17 cellular contexts compared by ENCODE assay signal in the genomic region with DNA sequence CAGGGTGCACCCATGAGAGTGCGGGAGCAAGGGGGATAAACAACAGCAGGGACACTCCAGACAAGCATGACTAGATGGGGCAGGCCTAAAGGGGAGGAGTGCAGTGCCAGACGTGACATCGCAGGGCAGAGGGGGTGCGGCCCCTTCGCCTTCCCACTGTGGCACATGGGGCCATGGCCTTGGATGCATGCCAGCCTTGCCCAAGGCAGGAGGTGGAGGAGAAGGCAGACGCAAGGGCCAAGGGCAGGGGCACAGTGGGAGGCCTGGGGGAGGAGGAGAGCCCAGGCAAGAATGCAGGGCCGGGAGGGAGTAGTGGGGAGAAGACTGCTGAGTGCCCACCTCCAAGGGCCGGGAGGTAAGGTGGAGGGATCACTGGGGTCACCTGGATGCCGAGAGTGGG. TPM values are rescaled to one million over a fixed set of nuclear protein-coding genes. Genes with fewer than 3 reads are reported as not detected.
DNase-seq lines count a peak whose midpoint lies in the region; TF ChIP-seq lines count a peak whose summit lies in the region.
"Had no signal": no experiment of that assay in that cellular context is flagged by ENCODE, and none has a peak within 500 bp of the region (broad histone marks: within the 10 kb centered on the region; RNA-seq: fewer than 3 reads in every experiment).

No MANE protein-coding gene starts in this region.

- TF ChIP-seq CTCF in MCF 10A (IDR thresholded peaks at IDR 0.05; ENCODE audit: unreplicated experiment) = no peak
- no peak for TF ChIP-seq CTCF in mammary epithelial cell (conservative IDR thresholded peaks at IDR 0.05 in 1 of 2, IDR thresholded peaks at IDR 0.05 in 1 of 2; ENCODE audit: extremely low read depth in 1 of 2, insufficient read depth in 1 of 2, low read depth in 1 of 2, low read length in 2 of 2)
- no peak for TF ChIP-seq CTCF in adrenal gland (IDR thresholded peaks at IDR 0.05)
- no peak for TF ChIP-seq CTCF in RWPE1 (conservative IDR thresholded peaks at IDR 0.05; ENCODE audit: low read depth)

- no peaks in the 10 kb centered on the region for H3K4me1 Mint-ChIP-seq in MCF 10A (ENCODE audit: insufficient read depth, unreplicated experiment)
- H3K4me1 Mint-ChIP-seq: CD14-positive monocyte had no signal

- H4K20me1 ChIP-seq in mammary epithelial cell (ENCODE audit: insufficient read depth, low read length) = no peaks in the 10 kb centered on the region

- no peaks in the 10 kb centered on the region for H3K9me3 Mint-ChIP-seq in MCF 10A (ENCODE audit: unreplicated experiment)
- H3K9me3 Mint-ChIP-seq: CD14-positive monocyte; CD8-positive, alpha-beta T cell had no signal

- H3K27ac Mint-ChIP-seq in MCF 10A (ENCODE audit: low read depth, unreplicated experiment) = peak overlapping the region; percentile 11
- H3K27ac Mint-ChIP-seq: CD8-positive, alpha-beta T cell had no signal

- no peak overlapping the region for H2BK12ac ChIP-seq in neuronal stem cell (ENCODE audit: low read length)

- H2AFZ ChIP-seq in mammary epithelial cell (ENCODE audit: low read depth, low read length) = no peak overlapping the region
- H2AFZ ChIP-seq in neuronal stem cell (ENCODE audit: low read length) = no peak overlapping the region
- H2AFZ ChIP-seq: GM23248 had no signal

- H3K4me3 Mint-ChIP-seq in MCF 10A (ENCODE audit: unreplicated experiment) = no peak overlapping the region
- H3K4me3 Mint-ChIP-seq: CD14-positive monocyte; CD8-positive, alpha-beta T cell had no signal

- H3K36me3 ChIP-seq in mammary epithelial cell (ENCODE audit: insufficient read depth, low read length) (no peaks in the 10 kb centered on the region), adrenal gland (replicated peaks in 1 of 2) (no peaks in the 10 kb centered on the region), neuronal stem cell (replicated peaks in 1 of 2; ENCODE audit: control insufficient read depth in 2 of 2, insufficient read depth in 2 of 2, low read length in 2 of 2) (no peaks in the 10 kb centered on the region)
- H3K36me3 ChIP-seq in effector memory CD4-positive, alpha-beta T cell (ENCODE audit: control insufficient read depth, insufficient read depth, low read length) = no peaks in the 10 kb centered on the region

- intact Hi-C loops in MCF 10A (cut with micrococcal nuclease) (no loop called here), mammary epithelial cell (cut with micrococcal nuclease) (no loop called here), adrenal gland (cut with DNase I) (no loop called here)

- H3K23ac ChIP-seq in neuronal stem cell (ENCODE audit: low read depth, low read length, poor library complexity) = no peak overlapping the region

- H3K4me3 ChIP-seq in mammary epithelial cell (replicated peaks in 1 of 3; ENCODE audit: insufficient read depth in 1 of 3, low read depth in 2 of 3, low read length in 3 of 3) (no peak overlapping the region), adrenal gland (no peak overlapping the region), neuronal stem cell (ENCODE audit: low read length in 2 of 2) (no peak overlapping the region)
- no peak overlapping the region for H3K4me3 ChIP-seq in effector memory CD4-positive, alpha-beta T cell (ENCODE audit: insufficient read depth, low read depth, low read length, poor library complexity, severe bottlenecking)
- H3K4me3 ChIP-seq: A549, GM23248 had no signal

- no TSS peak for BruUV-seq in MCF 10A (replicated peaks; lab: Mats Ljungman, UMichigan)
- BruUV-seq in mammary epithelial cell (replicated peaks; lab: Mats Ljungman, UMichigan) = no TSS peak

- H2BK15ac ChIP-seq in neuronal stem cell (ENCODE audit: low read length) = no peak overlapping the region

- no peak overlapping the region for H2BK120ac ChIP-seq in neuronal stem cell (ENCODE audit: low read depth, low read length)

- no peak overlapping the region for H2BK5ac ChIP-seq in neuronal stem cell (ENCODE audit: low read length)

- no peaks in the 10 kb centered on the region for H3K27me3 Mint-ChIP-seq in MCF 10A (ENCODE audit: insufficient read depth, unreplicated experiment)

- 95% methylated on average over 3 of the region's 9 CpGs for WGBS in mammary epithelial cell (ENCODE audit: low coverage, missing lambda C conversion rate)
- WGBS in adrenal gland, 4 donors = 34 to 67% (median 57%) methylated on average over 1 to 9 of the region's 9 CpGs
- WGBS in neuronal stem cell (ENCODE audit: extremely low coverage in 2 of 2, insufficient read length in 2 of 2, insufficient replicate concordance in 1 of 2), 2 donors = no CpG with 5 or more reads among the region's 9 CpGs

- no peaks in the 10 kb centered on the region for H3K4me1 ChIP-seq in mammary epithelial cell (ENCODE audit: insufficient read depth, low read length)
- peaks cover 5 to 30% of the 10 kb centered on the region in 2 donors for H3K4me1 ChIP-seq in adrenal gland (replicated peaks in 1 of 2)
- H3K4me1 ChIP-seq in neuronal stem cell (ENCODE audit: control insufficient read depth in 2 of 2, insufficient read depth in 1 of 2, low read depth in 1 of 2, low read length in 2 of 2) = peaks cover 0 to 4% of the 10 kb centered on the region in 2 donors
- no peaks in the 10 kb centered on the region for H3K4me1 ChIP-seq in effector memory CD4-positive, alpha-beta T cell (ENCODE audit: control insufficient read depth, insufficient read depth, low read length, poor library complexity, severe bottlenecking)
- H3K4me1 ChIP-seq: A549 had no signal

- in situ Hi-C loops in mammary epithelial cell (cut with MboI; ENCODE audit: low sequenced_read_pairs in 2 of 2) = loop anchor here in 1 of 2 donors (10.0 kb wide), 1 partner anchor 55 kb away; no protein-coding TSS in a partner anchor

- H2AK5ac ChIP-seq in neuronal stem cell (ENCODE audit: low read depth, low read length) = no peak overlapping the region

- H3K27ac ChIP-seq in mammary epithelial cell (ENCODE audit: insufficient read depth, low read depth, low read length) (no peak overlapping the region), adrenal gland (peak overlapping the region; percentile 13 to 91 (median 84)), neuronal stem cell (replicated peaks; ENCODE audit: low read length) (no peak overlapping the region), RWPE1 (no peak overlapping the region)
- H3K27ac ChIP-seq in effector memory CD4-positive, alpha-beta T cell (ENCODE audit: insufficient read depth, low read length, poor library complexity, severe bottlenecking) = no peak overlapping the region
- H3K27ac ChIP-seq: A549, GM23248, HL-60 had no signal

- no peak overlapping the region for H3K4me2 ChIP-seq in mammary epithelial cell (ENCODE audit: insufficient read depth, low read depth, low read length)
- no peak overlapping the region for H3K4me2 ChIP-seq in neuronal stem cell (ENCODE audit: insufficient read depth, low read length, poor library complexity, severe bottlenecking)
- H3K4me2 ChIP-seq: A549 had no signal

- no peak overlapping the region for H4K91ac ChIP-seq in neuronal stem cell (ENCODE audit: low read depth, low read length, poor library complexity)

- peaks cover 5% of the 10 kb centered on the region for H3K79me1 ChIP-seq in neuronal stem cell (ENCODE audit: low read depth, low read length)

- H3K27me3 ChIP-seq in mammary epithelial cell (ENCODE audit: insufficient read depth, low read length) (no peaks in the 10 kb centered on the region), adrenal gland (no peaks in the 10 kb centered on the region), neuronal stem cell (ENCODE audit: control insufficient read depth in 3 of 3, insufficient read depth in 3 of 3, low read depth in 1 of 3, low read length in 3 of 3) (peaks cover 0 to 3% (median 0%) of the 10 kb centered on the region in 3 experiments)
- no peaks in the 10 kb centered on the region for H3K27me3 ChIP-seq in effector memory CD4-positive, alpha-beta T cell (replicated peaks; ENCODE audit: control insufficient read depth, insufficient read depth, low read length, poor library complexity, severe bottlenecking)

- no peak overlapping the region for H3K9ac ChIP-seq in mammary epithelial cell (ENCODE audit: insufficient read depth, low read length)
- peak overlapping the region; percentile 21 for H3K9ac ChIP-seq in neuronal stem cell (ENCODE audit: low read depth, low read length, poor library complexity)
- H3K9ac ChIP-seq: GM23248 had no signal

- H3K79me2 ChIP-seq in mammary epithelial cell (ENCODE audit: insufficient read depth, low read length) = no peaks in the 10 kb centered on the region

- H3K18ac ChIP-seq in neuronal stem cell (ENCODE audit: low read length) = no peak overlapping the region

- TF ChIP-seq POLR2A in adrenal gland (IDR thresholded peaks at IDR 0.05) = no peak

- POLR2A ChIA-PET in MCF 10A (lab: Yijun Ruan, JAX) = no interaction called here
- POLR2A ChIA-PET in RWPE1 (lab: Yijun Ruan, JAX; ENCODE audit: low non-redundant PET) = no interaction called here

- no peak overlapping the region for H3K4ac ChIP-seq in neuronal stem cell (ENCODE audit: low read length)

- peaks cover 15% of the 10 kb centered on the region for H3K9me3 ChIP-seq in mammary epithelial cell (replicated peaks; ENCODE audit: insufficient read depth, low read length)
- H3K9me3 ChIP-seq in adrenal gland (replicated peaks in 1 of 3) = no peaks in the 10 kb centered on the region
- peaks cover 0 to 3% of the 10 kb centered on the region in 2 donors for H3K9me3 ChIP-seq in neuronal stem cell (replicated peaks in 1 of 2; ENCODE audit: control insufficient read depth in 2 of 2, insufficient read depth in 1 of 2, low read depth in 1 of 2, low read length in 2 of 2)
- H3K9me3 ChIP-seq in effector memory CD4-positive, alpha-beta T cell (ENCODE audit: control insufficient read depth, low read length) = no peaks in the 10 kb centered on the region
- H3K9me3 ChIP-seq: A549 had no signal

- no peak overlapping the region for H3K14ac ChIP-seq in neuronal stem cell (ENCODE audit: low read length)

- H3K36me3 Mint-ChIP-seq in MCF 10A (ENCODE audit: insufficient read depth, unreplicated experiment) = no peaks in the 10 kb centered on the region
- H3K36me3 Mint-ChIP-seq: CD14-positive monocyte; CD8-positive, alpha-beta T cell had no signal

- dilution Hi-C loops in mammary epithelial cell (cut with HindIII; ENCODE audit: low sequenced_read_pairs) = no loop called here

- H4K8ac ChIP-seq in neuronal stem cell (ENCODE audit: low read depth, low read length) = no peak overlapping the region

- DNase-seq in MCF 10A (ENCODE audit: unreplicated experiment) (no peak), mammary epithelial cell (no peak), adrenal gland (peak; percentile 65 to 85 (median 72)), neuronal stem cell (ENCODE audit: low spot score) (no peak), RWPE1 (ENCODE audit: low spot score) (no peak)
- DNase-seq in effector memory CD4-positive, alpha-beta T cell = no peak
- DNase-seq in activated CD4-positive, alpha-beta T cell treated with anti-CD3 and anti-CD28 coated beads for 4 hours = no peak
- DNase-seq: CD8-positive, alpha-beta T cell; COR-L47; DMS153; EL; GM23248 had no signal

- CTCF ChIA-PET in MCF 10A (lab: Yijun Ruan, JAX) = no interaction called here
- CTCF ChIA-PET in mammary epithelial cell (lab: Charles Lee; ENCODE audit: low non-redundant PET) = no interaction called here
- CTCF ChIA-PET in RWPE1 (lab: Yijun Ruan, JAX) = interaction anchor here (0.6 kb wide), 1 partner anchor 45 kb away, joined by 4 read pairs; no protein-coding TSS in a partner anchor

RNA-seq across cellular contexts. Expression of gene PNMA6E, which starts 21.6 kb away (rescaled TPM):
- not detected in 2 replicates for total RNA-seq in MCF 10A (2022)
- under 1 TPM in 1 of 2 donors, not detected in 1; under 0.01 TPM for total RNA-seq in mammary epithelial cell
- polyA plus RNA-seq in mammary epithelial cell = not detected
- polyA minus RNA-seq in mammary epithelial cell = not detected
- under 1 TPM in 5 of 8 donors, not detected in 3; 0.07 to 0.27 (median 0.13) TPM for total RNA-seq in adrenal gland
- under 1 TPM in 2 of 3 donors, not detected in 1; 0.16 to 0.20 TPM for polyA plus RNA-seq in adrenal gland
- polyA plus RNA-seq in neuronal stem cell (2013, experiment 1 of 2) = not detected
- polyA plus RNA-seq in neuronal stem cell (2013, experiment 2 of 2) = not detected
- total RNA-seq: CD8-positive, alpha-beta T cell; GM23248 had no signal
- polyA plus RNA-seq: A549, AG04450, BJ, CD14-positive monocyte, GM23248 had no signal

RNA-seq across cellular contexts. Expression of gene ZFP92, which starts 31.8 kb away (rescaled TPM):
- total RNA-seq in MCF 10A (2022) (not detected in 2 replicates), mammary epithelial cell (1 to 10 TPM; 2.7 to 4.3 TPM), adrenal gland (1 to 10 TPM; 2.6 to 7.5 (median 4.3) TPM)
- polyA plus RNA-seq in mammary epithelial cell (0.43 TPM), adrenal gland (1 to 10 TPM in 1 of 3 donors, under 1 TPM in 2; 0.71 to 4.2 (median 0.97) TPM)
- not detected for polyA minus RNA-seq in mammary epithelial cell
- 0.15 TPM for polyA plus RNA-seq in neuronal stem cell (2013, experiment 1 of 2)
- polyA plus RNA-seq in neuronal stem cell (2013, experiment 2 of 2) = 0.11 TPM
- polyA plus RNA-seq: GM23248 had no signal

RNA-seq across cellular contexts. Expression of gene ZNF275, which starts 45.6 kb away (rescaled TPM):
- total RNA-seq in MCF 10A (2022) (9.8 and 10.7 TPM in 2 replicates), mammary epithelial cell (1 to 10 TPM; 8.1 to 8.8 TPM), adrenal gland (100 to 1,000 TPM in 5 of 8 donors, 10 to 100 TPM in 3; 73.2 to 252 (median 124) TPM)
- polyA plus RNA-seq in mammary epithelial cell (5.3 TPM), adrenal gland (100 to 1,000 TPM in 1 of 3 donors, 10 to 100 TPM in 2; 22.8 to 216 (median 47.3) TPM)
- polyA minus RNA-seq in mammary epithelial cell = 8.2 TPM
- polyA plus RNA-seq in neuronal stem cell (2013, experiment 1 of 2) = 6.8 TPM
- 7.2 TPM for polyA plus RNA-seq in neuronal stem cell (2013, experiment 2 of 2)

RNA-seq across cellular contexts. Expression of gene PNMA6F, which starts 57.9 kb away (rescaled TPM):
- total RNA-seq in MCF 10A (2022) (not detected in 2 replicates), mammary epithelial cell (not detected), adrenal gland (under 1 TPM in 4 of 8 donors, not detected in 4; 0.14 to 0.54 (median 0.32) TPM)
- polyA plus RNA-seq in mammary epithelial cell (not detected), adrenal gland (1 to 10 TPM in 1 of 3 donors, under 1 TPM in 2; 0.30 to 1.1 (median 0.40) TPM)
- polyA minus RNA-seq in mammary epithelial cell = not detected
- 0.20 TPM for polyA plus RNA-seq in neuronal stem cell (2013, experiment 1 of 2)
- polyA plus RNA-seq in neuronal stem cell (2013, experiment 2 of 2) = 0.25 TPM
- total RNA-seq: CD8-positive, alpha-beta T cell; GM23248 had no signal
- polyA plus RNA-seq: A549, AG04450, BJ, CD14-positive monocyte, GM23248 had no signal

Comparison
In these comparisons a context has a peak if more than half of its experiments do, and no peak if none do; other contexts are left out.
1. DNase-seq: peak in adrenal gland (7 of 7); none in MCF 10A (single experiment), mammary epithelial cell (single experiment), neuronal stem cell (single experiment), effector memory CD4-positive, alpha-beta T cell (0 of 3), RWPE1 (single experiment) and activated CD4-positive, alpha-beta T cell treated with anti-CD3 and anti-CD28 coated beads for 4 hours (0 of 2).
2. H3K27ac ChIP-seq: peak in adrenal gland (5 of 5); none in mammary epithelial cell (single experiment), neuronal stem cell (single experiment), effector memory CD4-positive, alpha-beta T cell (single experiment) and RWPE1 (single experiment).